9 cellular contexts compared by ENCODE assay signal in genomic region chrX:130878350-130879341, GRCh38. TPM values are rescaled to one million over a fixed set of nuclear protein-coding genes. Genes with fewer than 3 reads are reported as not detected.
A peak's percentile ranks its signal among the peaks of the same experiment; 100 is the strongest.
DNase-seq lines count a peak whose midpoint lies in the region; ATAC-seq and FAIRE-seq lines count a peak whose summit lies in the region.
"Had no signal": no experiment of that assay in that cellular context is flagged by ENCODE, and none has a peak within 500 bp of the region (broad histone marks: within the 10 kb centered on the region; RNA-seq: fewer than 3 reads in every experiment).

No MANE protein-coding gene starts in this region.

- no peak for ATAC-seq in GM19463 (IDR thresholded peaks at IDR 0.05; ENCODE audit: unreplicated experiment)

- FAIRE-seq in colon (lab: Jason Lieb, UNC), result peak; percentile 85

- peak; percentile 81 for DNase-seq in Daoy (ENCODE audit: low read depth)
- peak; percentile 52 for DNase-seq in NCI-H446 treated with DMSO at 0.1 percent for 48 hours (lab: John Stamatoyannopoulos, UW)
- peak; percentile 86 for DNase-seq in myocyte (ENCODE audit: low read depth)
- no peak for DNase-seq in ureter (ENCODE audit: low spot score)
- DNase-seq in OCI-M2 (lab: John Stamatoyannopoulos, UW; ENCODE audit: unreplicated experiment), result no peak
- DNase-seq in stimulated activated CD4-positive, alpha-beta T cell treated with anti-CD3 and anti-CD28 coated beads, Interleukin-2, amount 100 ng/mL, for 48 hours, result no peak
- DNase-seq: NCI-H2171 treated with DMSO at 0.1 percent for 48 hours had no signal

RNA-seq across cellular contexts. Expression of gene ENOX2, which starts 24.4 kb away (rescaled TPM):
- 8.3 and 10.5 TPM in 2 replicates for total RNA-seq in Daoy (2014; rRNA removed; shearing (Covaris generic))
- total RNA-seq in myocyte (9.5 and 12.1 TPM in 2 replicates), ureter (21.0 TPM)
- 5.9 TPM for polyA plus RNA-seq in myocyte (2012)

Comparison
In these comparisons a context has a peak if more than half of its experiments do, and no peak if none do; other contexts are left out.
1. DNase-seq: peak in Daoy (single experiment), NCI-H446 treated with DMSO at 0.1 percent for 48 hours (single experiment) and myocyte (single experiment); none in ureter (single experiment), OCI-M2 (single experiment) and stimulated activated CD4-positive, alpha-beta T cell treated with anti-CD3 and anti-CD28 coated beads, Interleukin-2, amount 100 ng/mL, for 48 hours (0 of 2).